In genomic region chr12:103382119-103382518, GRCh38 we compare ENCODE assay signal across 2 cellular contexts.
A peak's percentile ranks its signal among the peaks of the same experiment; 100 is the strongest.
TF ChIP-seq lines count a peak whose summit lies in the region.

No MANE protein-coding gene starts in this region.

TF ChIP-seq in HepG2, 621 proteins besides CTCF, POLR2A, EP300 and RAD21 (continued from another document):
- peak; percentile 45 to 74; a peak in 2 of 4 replicates for TF ChIP-seq MAFK (conservative IDR thresholded peaks at IDR 0.05 in 1 of 2, IDR thresholded peaks at IDR 0.05 in 1 of 2; ENCODE audit: low read length in 2 of 2)
- no peak for TF ChIP-seq BCL6 (CRISPR knock-in tag; IDR thresholded peaks at IDR 0.05)

TF ChIP-seq in A549, 52 proteins besides CTCF, POLR2A, EP300 and RAD21:
- TF ChIP-seq E2F6 (IDR thresholded peaks at IDR 0.05; ENCODE audit: borderline replicate concordance, low read depth), result no peak
- no peak for TF ChIP-seq REST (IDR thresholded peaks at IDR 0.05)
- peak; percentile 71 for TF ChIP-seq MAFK (IDR thresholded peaks at IDR 0.05; ENCODE audit: partially characterized antibody)
- no peak for TF ChIP-seq CHD4 (IDR thresholded peaks at IDR 0.05; ENCODE audit: borderline replicate concordance)
